In the genomic region with DNA sequence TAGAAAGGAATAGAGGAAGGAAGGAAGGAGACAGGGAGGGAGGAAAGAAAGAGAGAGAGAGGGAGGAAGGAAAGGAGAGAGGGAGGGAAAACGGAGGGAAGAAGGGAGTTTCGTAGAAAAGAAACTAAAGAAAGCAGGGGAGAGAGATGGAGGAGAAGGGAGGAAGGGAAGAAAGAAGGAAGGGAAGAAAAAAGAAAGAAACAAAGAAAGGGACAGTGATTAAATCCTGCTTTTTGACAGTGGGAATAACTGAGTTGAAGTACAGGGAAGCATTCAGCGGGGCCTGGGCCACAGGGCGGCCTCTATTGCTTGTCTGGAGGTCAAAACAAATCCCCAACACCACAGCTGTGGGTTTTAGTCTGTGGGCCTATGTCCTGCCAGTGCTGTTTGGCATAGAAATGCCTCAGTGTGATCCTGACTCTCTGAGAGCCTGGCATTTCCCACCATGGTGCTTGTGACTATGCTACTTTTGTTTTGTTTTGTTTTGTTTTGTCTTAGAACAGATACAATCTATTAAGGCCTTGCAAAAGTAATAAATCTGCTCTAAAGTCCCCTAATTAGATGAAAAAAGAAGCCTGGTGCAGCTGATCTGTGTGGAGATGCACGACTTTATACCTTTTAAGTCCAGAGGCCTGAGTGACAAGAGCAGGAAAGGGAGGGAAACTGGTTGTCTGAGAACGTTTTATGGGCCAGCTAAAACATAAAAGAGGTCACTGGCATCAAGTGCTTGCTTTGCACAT, we compare ENCODE assay signal across 9 cellular contexts. TPM values are rescaled to one million over a fixed set of nuclear protein-coding genes. Genes with fewer than 3 reads are reported as not detected.
A peak's percentile ranks its signal among the peaks of the same experiment; 100 is the strongest.
DNase-seq lines count a peak whose midpoint lies in the region; ATAC-seq and TF ChIP-seq lines count a peak whose summit lies in the region.
"Had no signal": no experiment of that assay in that cellular context is flagged by ENCODE, and none has a peak within 500 bp of the region (broad histone marks: within the 10 kb centered on the region; RNA-seq: fewer than 3 reads in every experiment).

No MANE protein-coding gene starts in this region.

- H3K27ac Mint-ChIP-seq in activated T-helper 2 cell treated with anti-CD3 and anti-CD28 coated beads, Interferon-gamma antibody, Interleukin-2, Interleukin-4, amounts not matched to agents 10 μg/mL and 5 μg/mL and 100 μg/mL, durations not matched to agents 14 hours and 24 hours and 36 hours, result peak overlapping the region; percentile 71

- H3K9me3 ChIP-seq in right cardiac atrium (ENCODE audit: control insufficient read depth, low read length) (no peaks in the 10 kb centered on the region), spleen (no peaks in the 10 kb centered on the region), HAP-1 (no peaks in the 10 kb centered on the region)

- no peak for TF ChIP-seq CTCF in spleen (IDR thresholded peaks at IDR 0.05 in 8 of 11, conservative IDR thresholded peaks at IDR 0.05 in 3 of 11)

- H3K27me3 ChIP-seq in right cardiac atrium (ENCODE audit: control insufficient read depth, insufficient read depth) (no peaks in the 10 kb centered on the region), spleen (replicated peaks in 1 of 7) (no peaks in the 10 kb centered on the region), HAP-1 (ENCODE audit: low read depth) (no peaks in the 10 kb centered on the region)

- H3K27ac ChIP-seq in right cardiac atrium (ENCODE audit: low read length), result peak overlapping the region; percentile 90
- peak overlapping the region; percentile 74 to 92 (median 88) for H3K27ac ChIP-seq in spleen

- no peak for TF ChIP-seq POLR2A in spleen (IDR thresholded peaks at IDR 0.05)

- peaks cover 2% of the 10 kb centered on the region for H3K27me3 Mint-ChIP-seq in activated T-helper 2 cell treated with anti-CD3 and anti-CD28 coated beads, Interferon-gamma antibody, Interleukin-2, Interleukin-4, amounts not matched to agents 10 μg/mL and 5 μg/mL and 100 μg/mL, durations not matched to agents 14 hours and 24 hours and 36 hours (ENCODE audit: low read depth)

- peak; percentile 48 for DNase-seq in HT-29 (ENCODE audit: low spot score)
- DNase-seq in activated T-helper 2 cell treated with anti-CD3 and anti-CD28 coated beads, Interferon-gamma antibody, Interleukin-2, Interleukin-4, amounts not matched to agents 10 μg/mL and 5 μg/mL and 100 μg/mL, durations not matched to agents 14 hours and 24 hours and 36 hours (ENCODE audit: low spot score), result no peak
- DNase-seq in right cardiac atrium, result no peak
- DNase-seq in spleen, result no peak
- DNase-seq in NCI-H146 (lab: John Stamatoyannopoulos, UW), result no peak
- DNase-seq in NCI-H69 (lab: John Stamatoyannopoulos, UW), result no peak
- no peak for DNase-seq in SHP77 treated with DMSO at 0.1 percent for 48 hours (lab: John Stamatoyannopoulos, UW)
- DNase-seq in HAP-1 (ENCODE audit: low spot score in 2 of 2), result no peak
- DNase-seq: NCI-H2081 treated with DMSO at 0.1 percent for 48 hours had no signal

- H3K4me1 ChIP-seq in right cardiac atrium (ENCODE audit: control insufficient read depth, insufficient read depth, low read length) (peaks cover 2% of the 10 kb centered on the region), spleen (peaks cover 9 to 27% (median 22%) of the 10 kb centered on the region in 6 donors), HAP-1 (no peaks in the 10 kb centered on the region)

- peaks cover 56% of the 10 kb centered on the region for H3K4me1 Mint-ChIP-seq in activated T-helper 2 cell treated with anti-CD3 and anti-CD28 coated beads, Interferon-gamma antibody, Interleukin-2, Interleukin-4, amounts not matched to agents 10 μg/mL and 5 μg/mL and 100 μg/mL, durations not matched to agents 14 hours and 24 hours and 36 hours (ENCODE audit: low read depth)

- H3K4me3 Mint-ChIP-seq in activated T-helper 2 cell treated with anti-CD3 and anti-CD28 coated beads, Interferon-gamma antibody, Interleukin-2, Interleukin-4, amounts not matched to agents 10 μg/mL and 5 μg/mL and 100 μg/mL, durations not matched to agents 14 hours and 24 hours and 36 hours (ENCODE audit: low read depth), result no peak overlapping the region

- intact Hi-C loops in activated T-helper 2 cell treated with anti-CD3 and anti-CD28 coated beads, Interferon-gamma antibody, Interleukin-2, Interleukin-4, amounts not matched to agents 10 μg/mL and 5 μg/mL and 100 μg/mL, durations not matched to agents 14 hours and 24 hours and 36 hours (cut with micrococcal nuclease), result no loop called here
- intact Hi-C loops in right cardiac atrium (cut with DNase I) (no loop called here), spleen (cut with DNase I; ENCODE audit: low total_unique reads) (no loop called here)

- H3K36me3 Mint-ChIP-seq in activated T-helper 2 cell treated with anti-CD3 and anti-CD28 coated beads, Interferon-gamma antibody, Interleukin-2, Interleukin-4, amounts not matched to agents 10 μg/mL and 5 μg/mL and 100 μg/mL, durations not matched to agents 14 hours and 24 hours and 36 hours (ENCODE audit: low read depth), result peaks cover 3% of the 10 kb centered on the region

- no peaks in the 10 kb centered on the region for H3K36me3 ChIP-seq in spleen
- no peaks in the 10 kb centered on the region for H3K36me3 ChIP-seq in HAP-1 (replicated peaks)

- H3K4me3 ChIP-seq in right cardiac atrium (ENCODE audit: low read length) (no peak overlapping the region), spleen (peak overlapping the region in 1 of 8 donors; percentile 49), HAP-1 (no peak overlapping the region)

- in situ Hi-C loops in HAP-1 (cut with MboI; ENCODE audit: low sequenced_read_pairs), result no loop called here

- 64% methylated on average over 6 of the region's 6 CpGs for WGBS in right cardiac atrium
- 62 to 69% (median 67%) methylated on average over 6 of the region's 6 CpGs for WGBS in spleen, 5 donors

- peaks cover 5% of the 10 kb centered on the region for H3K9me3 Mint-ChIP-seq in activated T-helper 2 cell treated with anti-CD3 and anti-CD28 coated beads, Interferon-gamma antibody, Interleukin-2, Interleukin-4, amounts not matched to agents 10 μg/mL and 5 μg/mL and 100 μg/mL, durations not matched to agents 14 hours and 24 hours and 36 hours

- ATAC-seq in right cardiac atrium, result peak; percentile 13 to 45

RNA-seq across cellular contexts. Expression of gene IL1RL2, which starts 40.0 kb away (rescaled TPM):
- total RNA-seq in HT-29 (2014; rRNA removed; shearing (Covaris generic)), result 2.4 and 3.8 TPM in 2 replicates
- total RNA-seq in activated T-helper 2 cell treated with anti-CD3 and anti-CD28 coated beads, Interferon-gamma antibody, Interleukin-2, Interleukin-4, amounts not matched to agents 10 μg/mL and 5 μg/mL and 100 μg/mL, durations not matched to agents 14 hours and 24 hours and 36 hours, result not detected in 2 replicates
- under 1 TPM; 0.14 to 0.46 (median 0.36) TPM for total RNA-seq in right cardiac atrium
- polyA plus RNA-seq in right cardiac atrium, result 0.07 TPM
- under 1 TPM in 3 of 7 donors, not detected in 4; 0.13 to 0.49 (median 0.23) TPM for total RNA-seq in spleen
- polyA plus RNA-seq in spleen, result under 1 TPM; 0.05 to 0.13 (median 0.06) TPM
